ENCODE assay signal across 7 cellular contexts in the genomic region with DNA sequence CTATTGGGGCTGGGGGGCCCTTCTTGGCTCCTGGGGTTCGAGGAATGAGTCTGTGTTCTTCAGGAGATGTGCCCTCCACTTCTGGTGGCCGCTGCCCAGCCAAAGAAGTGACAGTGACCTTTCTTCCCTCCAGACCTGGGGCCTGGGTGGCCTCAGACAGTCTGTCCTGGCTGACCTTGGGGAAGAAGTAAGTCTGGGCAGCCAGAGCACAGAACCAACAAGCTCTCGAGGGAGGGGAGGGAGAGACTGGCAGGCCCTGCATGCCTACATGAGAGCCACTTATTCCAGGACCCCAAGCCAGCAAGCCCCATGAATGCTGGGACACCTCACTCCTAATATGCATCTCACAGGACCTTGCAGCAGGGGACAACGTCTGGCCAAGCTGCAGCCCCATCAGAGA. TPM values are rescaled to one million over a fixed set of nuclear protein-coding genes. Genes with fewer than 3 reads are reported as not detected.
"Had no signal": no experiment of that assay in that cellular context is flagged by ENCODE, and none has a peak within 500 bp of the region (broad histone marks: within the 10 kb centered on the region; RNA-seq: fewer than 3 reads in every experiment).

No MANE protein-coding gene starts in this region.

- H3K27ac ChIP-seq: GM23248 had no signal

- H3K27ac Mint-ChIP-seq: HFFc6 had no signal

- H2AFZ ChIP-seq: GM23248 had no signal

- H3K4me3 ChIP-seq: GM23248, HAP-1, K562 had no signal

- H3K9ac ChIP-seq: GM23248 had no signal

- H3K4me3 Mint-ChIP-seq: HFFc6 had no signal

- H3K4me1 ChIP-seq: HAP-1 had no signal

- H3K9me3 Mint-ChIP-seq: HFFc6 had no signal

- DNase-seq: GM23248, HFFc6, IMR-90 had no signal

- H3K9me3 ChIP-seq: HAP-1 had no signal

- ATAC-seq: HCT116, K562 had no signal

RNA-seq across cellular contexts. Expression of a gene that starts 27.1 kb away (rescaled TPM):
- total RNA-seq: GM23248, HT-29, K562 had no signal
- polyA plus RNA-seq: GM23248, K562 had no signal
